In genomic region chr14:55807059-55807499, GRCh38 we compare ENCODE assay signal across 7 cellular contexts.
A peak's percentile ranks its signal among the peaks of the same experiment; 100 is the strongest.
DNase-seq lines count a peak whose midpoint lies in the region; ATAC-seq and TF ChIP-seq lines count a peak whose summit lies in the region.

No MANE protein-coding gene starts in this region.

- CTCF ChIA-PET in activated CD4-positive, alpha-beta memory T cell treated with anti-CD3 and anti-CD28 coated beads, Interleukin-2, amount 10 ng/mL, durations not matched to agents 7 days and 5 days (lab: Charles Lee) = interaction anchor here (0.9 to 2.3 kb wide), 2 partner anchors 75 to 226 kb away, joined by 3 to 7 read pairs; no protein-coding TSS in a partner anchor

- peaks cover 4% of the 10 kb centered on the region for H3K27me3 ChIP-seq in osteoblast (ENCODE audit: insufficient read depth, low read length)

- H4K20me1 ChIP-seq in osteoblast (ENCODE audit: insufficient read depth, low read length) = no peaks in the 10 kb centered on the region

- H3K4me1 Mint-ChIP-seq in activated CD4-positive, alpha-beta memory T cell treated with anti-CD3 and anti-CD28 coated beads, Interleukin-2, amount 10 ng/mL, durations not matched to agents 7 days and 5 days = peaks cover 75% of the 10 kb centered on the region
- peaks cover 18 to 33% (median 22%) of the 10 kb centered on the region in 4 donors for H3K4me1 Mint-ChIP-seq in naive thymus-derived CD8-positive, alpha-beta T cell

- H3K27ac Mint-ChIP-seq in activated CD4-positive, alpha-beta memory T cell treated with anti-CD3 and anti-CD28 coated beads, Interleukin-2, amount 10 ng/mL, durations not matched to agents 7 days and 5 days = peak overlapping the region; percentile 96
- H3K27ac Mint-ChIP-seq in naive thymus-derived CD8-positive, alpha-beta T cell = peak overlapping the region; percentile 72 to 96 (median 90)

- H3K4me2 ChIP-seq in osteoblast (ENCODE audit: insufficient read depth, low read length) = no peak overlapping the region

- H3K4me3 ChIP-seq in osteoblast (ENCODE audit: insufficient read depth, low read length) = no peak overlapping the region

- peaks cover 71% of the 10 kb centered on the region for H3K36me3 Mint-ChIP-seq in activated CD4-positive, alpha-beta memory T cell treated with anti-CD3 and anti-CD28 coated beads, Interleukin-2, amount 10 ng/mL, durations not matched to agents 7 days and 5 days (ENCODE audit: low read depth)
- peaks cover 0 to 5% (median 4%) of the 10 kb centered on the region in 3 donors for H3K36me3 Mint-ChIP-seq in naive thymus-derived CD8-positive, alpha-beta T cell

- H3K36me3 ChIP-seq in osteoblast (ENCODE audit: insufficient read depth, low read length) = no peaks in the 10 kb centered on the region

- TF ChIP-seq CTCF in osteoblast (IDR thresholded peaks at IDR 0.05; ENCODE audit: extremely low read depth, low read depth, low read length) = no peak

- peak; percentile 97 for DNase-seq in NCI-H2029 (lab: John Stamatoyannopoulos, UW)
- peak; percentile 85 for DNase-seq in activated CD4-positive, alpha-beta memory T cell treated with anti-CD3 and anti-CD28 coated beads, Interleukin-2, amount 10 ng/mL, durations not matched to agents 7 days and 5 days
- DNase-seq in effector CD4-positive, alpha-beta T cell = peak; percentile 62
- DNase-seq in naive thymus-derived CD8-positive, alpha-beta T cell = peak; percentile 40 to 89 (median 74)
- DNase-seq in superior temporal gyrus (ENCODE audit: extremely low spot score) = peak; percentile 25
- DNase-seq in osteoblast (ENCODE audit: insufficient read length, low spot score, missing footprints) = no peak

- H3K4me3 Mint-ChIP-seq in activated CD4-positive, alpha-beta memory T cell treated with anti-CD3 and anti-CD28 coated beads, Interleukin-2, amount 10 ng/mL, durations not matched to agents 7 days and 5 days = peak overlapping the region; percentile 35
- H3K4me3 Mint-ChIP-seq in naive thymus-derived CD8-positive, alpha-beta T cell = peak overlapping the region; percentile 20 to 63 (median 51)

- no peaks in the 10 kb centered on the region for H3K4me1 ChIP-seq in osteoblast (ENCODE audit: insufficient read depth, low read length)

- H3K27ac ChIP-seq in osteoblast (ENCODE audit: low read depth, low read length) = no peak overlapping the region

- ATAC-seq in GM21529 (IDR thresholded peaks at IDR 0.05; ENCODE audit: unreplicated experiment) = peak; percentile 81
- peak; percentile 86 to 90 for ATAC-seq in naive thymus-derived CD8-positive, alpha-beta T cell

- H3K9me3 Mint-ChIP-seq in activated CD4-positive, alpha-beta memory T cell treated with anti-CD3 and anti-CD28 coated beads, Interleukin-2, amount 10 ng/mL, durations not matched to agents 7 days and 5 days = peaks cover 40% of the 10 kb centered on the region
- peaks cover 0 to 11% (median 2%) of the 10 kb centered on the region in 9 donors for H3K9me3 Mint-ChIP-seq in naive thymus-derived CD8-positive, alpha-beta T cell

- peaks cover 7% of the 10 kb centered on the region for H3K27me3 Mint-ChIP-seq in activated CD4-positive, alpha-beta memory T cell treated with anti-CD3 and anti-CD28 coated beads, Interleukin-2, amount 10 ng/mL, durations not matched to agents 7 days and 5 days
- peaks cover 0 to 4% (median under 1%) of the 10 kb centered on the region in 5 donors for H3K27me3 Mint-ChIP-seq in naive thymus-derived CD8-positive, alpha-beta T cell

- no peak overlapping the region for H2AFZ ChIP-seq in osteoblast (ENCODE audit: low read length)

- H3K79me2 ChIP-seq in osteoblast (ENCODE audit: insufficient read depth, low read length) = no peaks in the 10 kb centered on the region

- POLR2A ChIA-PET in activated CD4-positive, alpha-beta memory T cell treated with anti-CD3 and anti-CD28 coated beads, Interleukin-2, amount 10 ng/mL, durations not matched to agents 7 days and 5 days (lab: Charles Lee) = interaction anchor here (0.5 to 1.6 kb wide), 5 partner anchors 38 to 779 kb away, joined by 3 to 10 read pairs (median 3); partner anchors contain the start of gene PELI2
- POLR2A ChIA-PET in naive thymus-derived CD8-positive, alpha-beta T cell (lab: Charles Lee) = interaction anchor here (1.0 kb wide), 1 partner anchor 228 kb away, joined by 3 read pairs; no protein-coding TSS in a partner anchor

- no peaks in the 10 kb centered on the region for H3K9me3 ChIP-seq in osteoblast (ENCODE audit: low read depth, low read length)
